Comparison of ENCODE assay signal across 2 cellular contexts in genomic region chr6:139545474-139546116, GRCh38.
TF ChIP-seq lines count a peak whose summit lies in the region.

No MANE protein-coding gene starts in this region.

TF ChIP-seq in IMR-90, 13 proteins besides CTCF, POLR2A, EP300 and RAD21:
- no peak for TF ChIP-seq SMC3 (IDR thresholded peaks at IDR 0.05; ENCODE audit: low read depth, low read length)
- no peak for TF ChIP-seq NFE2L2 (IDR thresholded peaks at IDR 0.05; ENCODE audit: low read depth, low read length)
- TF ChIP-seq, protein P1, sequence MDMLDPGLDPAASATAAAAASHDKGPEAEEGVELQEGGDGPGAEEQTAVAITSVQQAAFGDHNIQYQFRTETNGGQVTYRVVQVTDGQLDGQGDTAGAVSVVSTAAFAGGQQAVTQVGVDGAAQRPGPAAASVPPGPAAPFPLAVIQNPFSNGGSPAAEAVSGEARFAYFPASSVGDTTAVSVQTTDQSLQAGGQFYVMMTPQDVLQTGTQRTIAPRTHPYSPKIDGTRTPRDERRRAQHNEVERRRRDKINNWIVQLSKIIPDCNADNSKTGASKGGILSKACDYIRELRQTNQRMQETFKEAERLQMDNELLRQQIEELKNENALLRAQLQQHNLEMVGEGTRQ (IDR thresholded peaks at IDR 0.05; ENCODE audit: low read depth, low read length), result no peak
- no peak for TF ChIP-seq MAFK (IDR thresholded peaks at IDR 0.05; ENCODE audit: low read depth, low read length)
- no peak for TF ChIP-seq FOS (IDR thresholded peaks at IDR 0.05; ENCODE audit: low read depth, low read length)
- no peak for TF ChIP-seq CEBPB (IDR thresholded peaks at IDR 0.05; ENCODE audit: low read depth, low read length)
- no peak for TF ChIP-seq MXI1 (IDR thresholded peaks at IDR 0.05; ENCODE audit: borderline replicate concordance, low read depth, low read length)
- TF ChIP-seq RCOR1 (IDR thresholded peaks at IDR 0.05; ENCODE audit: insufficient replicate concordance, low read length), result no peak
- no peak for TF ChIP-seq CHD1 (IDR thresholded peaks at IDR 0.05; ENCODE audit: low read depth, low read length)
- no peak for TF ChIP-seq RFX5 (IDR thresholded peaks at IDR 0.05; ENCODE audit: low read depth, low read length)
- no peak for TF ChIP-seq MAZ (IDR thresholded peaks at IDR 0.05; ENCODE audit: borderline replicate concordance, low read depth, low read length)
- TF ChIP-seq, protein P2, sequence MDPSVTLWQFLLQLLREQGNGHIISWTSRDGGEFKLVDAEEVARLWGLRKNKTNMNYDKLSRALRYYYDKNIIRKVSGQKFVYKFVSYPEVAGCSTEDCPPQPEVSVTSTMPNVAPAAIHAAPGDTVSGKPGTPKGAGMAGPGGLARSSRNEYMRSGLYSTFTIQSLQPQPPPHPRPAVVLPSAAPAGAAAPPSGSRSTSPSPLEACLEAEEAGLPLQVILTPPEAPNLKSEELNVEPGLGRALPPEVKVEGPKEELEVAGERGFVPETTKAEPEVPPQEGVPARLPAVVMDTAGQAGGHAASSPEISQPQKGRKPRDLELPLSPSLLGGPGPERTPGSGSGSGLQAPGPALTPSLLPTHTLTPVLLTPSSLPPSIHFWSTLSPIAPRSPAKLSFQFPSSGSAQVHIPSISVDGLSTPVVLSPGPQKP (IDR thresholded peaks at IDR 0.05; ENCODE audit: borderline replicate concordance, low read depth, low read length), result no peak
- TF ChIP-seq BHLHE40 (IDR thresholded peaks at IDR 0.05; ENCODE audit: low read depth, low read length), result no peak

TF ChIP-seq in GM12891, 5 proteins besides CTCF, POLR2A, EP300 and RAD21:
- TF ChIP-seq POU2F2 (IDR thresholded peaks at IDR 0.05; ENCODE audit: low read depth, low read length) (no peak), POLR2AphosphoS5 (IDR thresholded peaks at IDR 0.05; ENCODE audit: low read depth, low read length) (no peak), PAX5 (IDR thresholded peaks at IDR 0.05; ENCODE audit: insufficient read depth, low read length, severe bottlenecking) (no peak), TAF1 (IDR thresholded peaks at IDR 0.05; ENCODE audit: low read depth, low read length) (no peak), SPI1 (IDR thresholded peaks at IDR 0.05; ENCODE audit: low read depth, low read length) (no peak)
